Comparison of ENCODE assay signal across 8 cellular contexts in genomic region chr9:128275198-128276007, GRCh38. TPM values are rescaled to one million over a fixed set of nuclear protein-coding genes. Genes with fewer than 3 reads are reported as not detected.
DNase-seq lines count a peak whose midpoint lies in the region; ATAC-seq, FAIRE-seq and TF ChIP-seq lines count a peak whose summit lies in the region.

GOLGA2 (minus strand) TSS chr9:128276007; CDS start chr9:128275976, 31 bp downstream.

- DNase-seq in CD14-positive monocyte (ENCODE audit: low spot score) (no peak), SK-MEL-5 (ENCODE audit: low read depth, low spot score) (peak; percentile 42), H1 (ENCODE audit: low read depth in 1 of 2, low spot score in 2 of 2) (no peak), memory B cell (ENCODE audit: low spot score in 2 of 2) (no peak), tibial nerve (ENCODE audit: low spot score in 2 of 2) (peak in 1 of 2 donors; percentile 24), NCI-H1436 (lab: John Stamatoyannopoulos, UW) (no peak)

- peaks cover 0 to 6% (median 0%) of the 10 kb centered on the region in 3 donors for H3K27me3 Mint-ChIP-seq in CD14-positive monocyte (ENCODE audit: low read depth in 3 of 3)
- no peaks in the 10 kb centered on the region for H3K27me3 Mint-ChIP-seq in memory B cell

- H3K79me1 ChIP-seq in H1 (ENCODE audit: low read depth, low read length): no peaks in the 10 kb centered on the region

- CTCF ChIA-PET in H1 (lab: Charles Lee; ENCODE audit: partially characterized antibody): interaction anchor here (0.6 to 1.0 kb wide), 2 partner anchors 11 to 16 kb away, joined by 3 read pairs; no protein-coding TSS in a partner anchor

- peaks cover 0 to 4% (median 3%) of the 10 kb centered on the region in 4 experiments; a peak in 5 of 7 replicates for H3K4me1 ChIP-seq in H1 (replicated peaks in 1 of 4; ENCODE audit: control insufficient read depth in 3 of 4, insufficient read depth in 4 of 4, low read length in 3 of 4)
- peaks cover 0 to 51% (median 21%) of the 10 kb centered on the region in 4 donors for H3K4me1 ChIP-seq in tibial nerve

- H3K4me1 Mint-ChIP-seq in CD14-positive monocyte (peaks cover 31% of the 10 kb centered on the region), memory B cell (peaks cover 17% of the 10 kb centered on the region)

- no peak within 1 kb of the TSS for H2BK15ac ChIP-seq in H1 (ENCODE audit: low read length)

- in situ Hi-C loops in SK-MEL-5 (cut with HindIII; ENCODE audit: low pct_unique_long_range_greater_than_20kb, low sequenced_read_pairs): no loop called here

- H3K27ac Mint-ChIP-seq in CD14-positive monocyte (peak within 1 kb of the TSS; percentile 91 to 98 (median 94)), memory B cell (peak within 1 kb of the TSS; percentile 97)

- H3K23me2 ChIP-seq in H1 (ENCODE audit: low read depth, low read length): peaks cover 11% of the 10 kb centered on the region

- H3K4me2 ChIP-seq in H1 (ENCODE audit: insufficient read depth in 1 of 2, low read depth in 2 of 2, low read length in 2 of 2): peak within 1 kb of the TSS; percentile 90 to 94

- H3K56ac ChIP-seq in H1 (replicated peaks; ENCODE audit: insufficient read length, low read depth, low read length): peak within 1 kb of the TSS; percentile 63

- peak within 1 kb of the TSS; percentile 63 for H3K18ac ChIP-seq in H1 (ENCODE audit: extremely low read depth, low read length)

- H2BK5ac ChIP-seq in H1 (ENCODE audit: low read depth, low read length): peak within 1 kb of the TSS; percentile 75

- H2AK5ac ChIP-seq in H1 (ENCODE audit: low read depth, low read length): no peak within 1 kb of the TSS

- peak within 1 kb of the TSS; percentile 68 for H2BK12ac ChIP-seq in H1 (ENCODE audit: low read depth, low read length)

- intact Hi-C loops in CD14-positive monocyte (cut with micrococcal nuclease): loop anchor here (5.0 kb wide), 2 partner anchors 47 to 97 kb away; partner anchors contain the start of genes COQ4 (in 2 of the 2), TRUB2 (in 2 of the 2) and URM1 (in 1 of the 2)

- WGBS in H1 (ENCODE audit: extremely low coverage in 1 of 2, insufficient coverage in 1 of 2, insufficient read length in 1 of 2, insufficient replicate concordance in 2 of 2, low coverage in 1 of 2, low lambda C conversion rate in 2 of 2, missing lambda C conversion rate in 1 of 2), 2 experiments: 2% methylated on average over 52 of the region's 57 CpGs; no CpG with 5 or more reads in 1 of the 2 experiments
- WGBS in tibial nerve, 2 donors: 2 to 4% methylated on average over 9 to 39 of the region's 57 CpGs

- H3K4me3 Mint-ChIP-seq in CD14-positive monocyte (peak within 1 kb of the TSS; percentile 94 to 97), memory B cell (peak within 1 kb of the TSS; percentile 85)

- no peak within 1 kb of the TSS for H3K14ac ChIP-seq in H1 (ENCODE audit: insufficient read length)

- H3K36me3 ChIP-seq in H1 (ENCODE audit: control insufficient read depth in 2 of 4, insufficient read depth in 4 of 4, low read length in 3 of 4) (peaks cover 0 to 13% (median 9%) of the 10 kb centered on the region in 4 experiments; a peak in 6 of 8 replicates), tibial nerve (peaks cover 0 to 36% (median 0%) of the 10 kb centered on the region in 3 donors)

- TF ChIP-seq POLR2A in H1 (IDR thresholded peaks at IDR 0.05; ENCODE audit: control extremely low read depth in 1 of 2, low read depth in 2 of 2, low read length in 2 of 2) (no peak; a peak in 1 of 3 replicates), tibial nerve (IDR thresholded peaks at IDR 0.05) (no peak)

- no peak for TF ChIP-seq RAD21 in H1 (IDR thresholded peaks at IDR 0.05 in 1 of 2, conservative IDR thresholded peaks at IDR 0.05 in 1 of 2; ENCODE audit: low read depth in 2 of 2, low read length in 2 of 2)

- H3K23ac ChIP-seq in H1 (ENCODE audit: insufficient read length): no peak within 1 kb of the TSS

- H3K4ac ChIP-seq in H1 (replicated peaks; ENCODE audit: insufficient read length, low read depth, low read length): peak within 1 kb of the TSS; percentile 47

- H3K4me3 ChIP-seq in H1 (ENCODE audit: extremely low read depth in 1 of 4, insufficient read depth in 2 of 4, low read depth in 3 of 4, low read length in 4 of 4): peak within 1 kb of the TSS; percentile 77 to 92 (median 87)
- peak within 1 kb of the TSS; percentile 83 to 91 (median 86) for H3K4me3 ChIP-seq in tibial nerve

- peaks cover 0 to 2% of the 10 kb centered on the region in 2 experiments for H4K20me1 ChIP-seq in H1 (replicated peaks in 1 of 2; ENCODE audit: control insufficient read depth in 1 of 2, insufficient read depth in 2 of 2, low read length in 2 of 2)

- no peak within 1 kb of the TSS for H2BK20ac ChIP-seq in H1 (ENCODE audit: low read length)

- peak within 1 kb of the TSS; percentile 49 for H4K91ac ChIP-seq in H1 (replicated peaks; ENCODE audit: insufficient read length, low read length)

- peaks cover 0 to 8% of the 10 kb centered on the region in 2 experiments; a peak in 1 of 4 replicates for H3K79me2 ChIP-seq in H1 (ENCODE audit: control insufficient read depth in 1 of 2, insufficient read depth in 2 of 2, low read length in 2 of 2)

- H3K9ac ChIP-seq in H1 (replicated peaks in 1 of 4; ENCODE audit: extremely low read depth in 1 of 4, low read depth in 3 of 4, low read length in 3 of 4): peak within 1 kb of the TSS; percentile 57 to 78 (median 72)

- FAIRE-seq in H1 (lab: Jason Lieb, UNC): no peak

- ATAC-seq in GM18867 (IDR thresholded peaks at IDR 0.05; ENCODE audit: unreplicated experiment): peak; percentile 52
- peak; percentile 56 for ATAC-seq in HG03025 (IDR thresholded peaks at IDR 0.05; ENCODE audit: low FRiP score, unreplicated experiment)
- ATAC-seq in memory B cell (ENCODE audit: low read depth): peak; percentile 59

- H4K8ac ChIP-seq in H1 (ENCODE audit: extremely low read depth, insufficient read depth, low read length): peak within 1 kb of the TSS; percentile 94

- H3K36me3 Mint-ChIP-seq in CD14-positive monocyte (peaks cover 29 to 37% of the 10 kb centered on the region in 2 donors), memory B cell (peaks cover 14% of the 10 kb centered on the region)

- TF ChIP-seq EP300 in H1 (IDR thresholded peaks at IDR 0.05; ENCODE audit: borderline replicate concordance in 1 of 2, low read depth in 2 of 2, low read length in 2 of 2): no peak
- TF ChIP-seq EP300 in tibial nerve (IDR thresholded peaks at IDR 0.05): peak in 1 of 2 donors; percentile 6

- H4K5ac ChIP-seq in H1 (ENCODE audit: insufficient read length, low read depth, low read length): peak within 1 kb of the TSS; percentile 13

- POLR2A ChIA-PET in H1 (lab: Charles Lee; ENCODE audit: partially characterized antibody): interaction anchor here (0.6 to 1.9 kb wide), 16 partner anchors 10 to 277 kb away, joined by 3 to 9 read pairs (median 4); partner anchors contain the start of genes CERCAM, GLE1, SPTAN1 and URM1

- no peak within 1 kb of the TSS for H2BK120ac ChIP-seq in H1 (replicated peaks; ENCODE audit: low read depth, low read length)

- no peaks in the 10 kb centered on the region for H3K9me3 ChIP-seq in H1 (ENCODE audit: insufficient read depth in 2 of 2, low read depth in 1 of 2, low read length in 1 of 2)
- H3K9me3 ChIP-seq in tibial nerve: no peaks in the 10 kb centered on the region

- H3K27me3 ChIP-seq in H1 (replicated peaks in 1 of 4; ENCODE audit: control insufficient read depth in 3 of 4, extremely low read depth in 1 of 4, insufficient read depth in 3 of 4, low read length in 3 of 4) (no peaks in the 10 kb centered on the region), tibial nerve (no peaks in the 10 kb centered on the region)

- H3K27ac ChIP-seq in H1 (ENCODE audit: low read depth, low read length) (peak within 1 kb of the TSS; percentile 47), tibial nerve (peak within 1 kb of the TSS; percentile 79 to 91 (median 90))

- TF ChIP-seq CTCF in CD14-positive monocyte (IDR thresholded peaks at IDR 0.05) (no peak), H1 (IDR thresholded peaks at IDR 0.05; ENCODE audit: control extremely low read depth in 1 of 3, insufficient read depth in 1 of 3, low read depth in 1 of 3, low read length in 3 of 3) (no peak), tibial nerve (IDR thresholded peaks at IDR 0.05) (no peak)

- H3K9me3 Mint-ChIP-seq in CD14-positive monocyte: no peaks in the 10 kb centered on the region
- H3K9me3 Mint-ChIP-seq in memory B cell: no peaks in the 10 kb centered on the region

- peak within 1 kb of the TSS; percentile 80 for H2AFZ ChIP-seq in H1 (ENCODE audit: low read length)

TF ChIP-seq in H1, 55 proteins besides CTCF, POLR2A, EP300 and RAD21 (continues in another document):
- TF ChIP-seq CHD1 (IDR thresholded peaks at IDR 0.05; ENCODE audit: low read depth, low read length) (no peak), ATF3 (IDR thresholded peaks at IDR 0.05; ENCODE audit: insufficient read depth, low read depth, low read length) (no peak), TEAD4 (IDR thresholded peaks at IDR 0.05; ENCODE audit: low read depth, low read length) (peak; percentile 45; the same call in 1 of the 2 replicates), CEBPB (IDR thresholded peaks at IDR 0.05; ENCODE audit: low read depth, low read length) (no peak), SIN3A (conservative IDR thresholded peaks at IDR 0.05 in 1 of 2, IDR thresholded peaks at IDR 0.05 in 1 of 2; ENCODE audit: low read depth in 1 of 2, low read length in 2 of 2) (peak; percentile 61 to 67; a peak in 1 of 4 replicates), KDM4A (IDR thresholded peaks at IDR 0.05; ENCODE audit: low read depth, low read length, severe bottlenecking) (peak; percentile 64), NANOG (IDR thresholded peaks at IDR 0.05; ENCODE audit: insufficient read depth, low read depth, low read length, poor library complexity, severe bottlenecking) (no peak)

RNA-seq across cellular contexts. Expression of gene GOLGA2, which starts in this region (rescaled TPM):
- 1 to 10 TPM; 2.9 to 4.6 TPM for polyA plus RNA-seq in CD14-positive monocyte
- total RNA-seq in SK-MEL-5 (2014; rRNA removed; shearing (Covaris generic)): 73.6 and 75.3 TPM in 2 replicates
- polyA plus RNA-seq in SK-MEL-5 (2015; cell fraction: cytosol; rRNA removed): 133 and 157 TPM in 2 replicates
- 86.7 and 113 TPM in 2 replicates for polyA plus RNA-seq in SK-MEL-5 (2015; cell fraction: nucleus; rRNA removed)
- 43.6 and 50.1 TPM in 2 replicates for total RNA-seq in H1 (2021; fragmentation: NEBNext Ultra II Directional; extraction: Animal tissue kit (Norgen Biotek cat#: 25700))
- 13.1 and 15.9 TPM in 2 replicates for polyA plus RNA-seq in H1 (2011; rRNA removed)
- polyA plus RNA-seq in H1 (2011; cell fraction: cytosol; rRNA removed): 22.9 TPM
- polyA plus RNA-seq in H1 (2011; cell fraction: nucleus; rRNA removed): 30.3 TPM
- polyA plus RNA-seq in H1 (2012, experiment 1 of 2): 30.5 to 43.8 TPM (median 37.6 TPM) in 4 replicates
- 16.1 TPM for polyA plus RNA-seq in H1 (2012, experiment 2 of 2)
- 29.7 TPM for polyA plus RNA-seq in H1 (2013, experiment 1 of 2)
- polyA plus RNA-seq in H1 (2013, experiment 2 of 2): 31.5 TPM
- 14.7 and 17.2 TPM in 2 replicates for polyA minus RNA-seq in H1 (2011; rRNA and poly(A)+ RNA removed)
- 13.5 TPM for polyA minus RNA-seq in H1 (2011; cell fraction: cytosol; rRNA and poly(A)+ RNA removed)
- polyA minus RNA-seq in H1 (2011; cell fraction: nucleus; rRNA and poly(A)+ RNA removed): 22.6 TPM
- 100 to 1,000 TPM in 1 of 4 donors, 10 to 100 TPM in 3; 67.4 to 103 (median 91.9) TPM for total RNA-seq in tibial nerve
